ENCODE assay signal across 9 cellular contexts in the genomic region with DNA sequence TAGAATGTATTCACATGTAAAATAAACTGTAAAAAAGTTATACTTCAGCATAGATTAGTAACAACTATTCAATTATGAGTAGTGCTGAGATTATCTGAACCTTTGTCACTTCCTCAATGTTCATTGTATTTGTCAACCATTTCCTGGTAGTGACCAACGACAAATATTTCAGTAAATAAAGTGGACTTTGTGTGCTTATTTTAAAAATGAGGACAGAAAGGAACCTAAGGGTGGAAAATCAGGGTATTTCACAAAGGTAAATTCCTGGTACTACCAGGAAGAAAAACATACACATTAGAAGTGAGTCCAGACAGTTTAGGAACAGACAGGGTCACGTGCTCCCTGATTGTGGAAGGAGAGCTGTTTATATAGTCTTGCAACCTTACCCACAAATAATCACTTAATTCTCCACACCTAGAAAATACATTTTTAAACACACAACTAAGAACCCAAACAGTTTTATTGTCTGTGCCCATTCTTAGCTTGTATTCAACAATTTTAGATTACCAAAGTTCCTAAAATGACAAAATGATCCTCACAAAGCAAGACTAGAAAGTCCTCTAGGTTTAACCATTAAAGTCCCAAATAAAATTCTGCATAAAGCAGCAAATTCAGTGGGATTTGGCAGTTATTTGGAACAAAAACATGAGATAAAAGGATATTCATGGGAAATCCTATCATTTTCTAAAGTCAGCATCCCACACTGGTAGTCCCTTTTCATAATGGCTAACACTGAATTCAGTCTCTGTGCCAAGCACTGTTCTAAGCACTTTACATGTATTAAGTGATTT. TPM values are rescaled to one million over a fixed set of nuclear protein-coding genes. Genes with fewer than 3 reads are reported as not detected.
DNase-seq lines count a peak whose midpoint lies in the region; ATAC-seq, FAIRE-seq and TF ChIP-seq lines count a peak whose summit lies in the region.
"Had no signal": no experiment of that assay in that cellular context is flagged by ENCODE, and none has a peak within 500 bp of the region (broad histone marks: within the 10 kb centered on the region; RNA-seq: fewer than 3 reads in every experiment).

No MANE protein-coding gene starts in this region.

- H3K27me3 Mint-ChIP-seq in activated naive CD4-positive, alpha-beta T cell treated with anti-CD3 and anti-CD28 coated beads, Interleukin-2, amount 50 U/mL, for 24 hours, result no peaks in the 10 kb centered on the region
- H3K27me3 Mint-ChIP-seq in stimulated activated naive CD8-positive, alpha-beta T cell treated with anti-CD3 and anti-CD28 coated beads, Interleukin-15, amount 100 ng/mL, for 72 hours, result no peaks in the 10 kb centered on the region

- TF ChIP-seq POLR2A in prostate gland (IDR thresholded peaks at IDR 0.05), result no peak

- peaks cover 3% of the 10 kb centered on the region for H3K36me3 Mint-ChIP-seq in activated naive CD4-positive, alpha-beta T cell treated with anti-CD3 and anti-CD28 coated beads, Interleukin-2, amount 50 U/mL, for 24 hours

- no peak for TF ChIP-seq CTCF in prostate gland (IDR thresholded peaks at IDR 0.05)

- DNase-seq in activated naive CD4-positive, alpha-beta T cell treated with Interleukin-2 at 50 U/mL for 16 hours, result no peak
- DNase-seq in RKO (ENCODE audit: low spot score) (peak; percentile 7), D341Med (ENCODE audit: low spot score) (no peak), prostate gland (ENCODE audit: low spot score) (no peak)
- no peak for DNase-seq in stimulated activated naive CD8-positive, alpha-beta T cell treated with anti-CD3 and anti-CD28 coated beads, Interleukin-15, amount 100 ng/mL, for 72 hours
- no peak for DNase-seq in stimulated activated CD4-positive, alpha-beta T cell treated with anti-CD3 and anti-CD28 coated beads, Interleukin-4, amount 100 ng/mL, for 4 hours
- DNase-seq: NCI-H2029 had no signal

- H3K27me3 ChIP-seq in prostate gland (replicated peaks; ENCODE audit: insufficient read depth), result no peaks in the 10 kb centered on the region

- peak; percentile 25 for ATAC-seq in stimulated activated naive CD8-positive, alpha-beta T cell treated with anti-CD3 and anti-CD28 coated beads, Interleukin-15, amount 100 ng/mL, for 72 hours

- H3K9me3 Mint-ChIP-seq in activated naive CD4-positive, alpha-beta T cell treated with anti-CD3 and anti-CD28 coated beads, Interleukin-2, amount 50 U/mL, for 24 hours, result no peaks in the 10 kb centered on the region
- no peaks in the 10 kb centered on the region for H3K9me3 Mint-ChIP-seq in stimulated activated naive CD8-positive, alpha-beta T cell treated with anti-CD3 and anti-CD28 coated beads, Interleukin-15, amount 100 ng/mL, for 72 hours

- peak; percentile 71 for FAIRE-seq in islet of Langerhans (lab: Jason Lieb, UNC)

- H3K4me1 Mint-ChIP-seq in activated naive CD4-positive, alpha-beta T cell treated with anti-CD3 and anti-CD28 coated beads, Interleukin-2, amount 50 U/mL, for 24 hours, result peaks cover 91% of the 10 kb centered on the region
- H3K4me1 Mint-ChIP-seq in stimulated activated naive CD8-positive, alpha-beta T cell treated with anti-CD3 and anti-CD28 coated beads, Interleukin-15, amount 100 ng/mL, for 72 hours, result peaks cover 61% of the 10 kb centered on the region

- H3K9me3 ChIP-seq in prostate gland, result no peaks in the 10 kb centered on the region

- no peaks in the 10 kb centered on the region for H3K36me3 ChIP-seq in prostate gland

- peak overlapping the region; percentile 30 for H3K4me3 Mint-ChIP-seq in activated naive CD4-positive, alpha-beta T cell treated with anti-CD3 and anti-CD28 coated beads, Interleukin-2, amount 50 U/mL, for 24 hours
- H3K4me3 Mint-ChIP-seq in stimulated activated naive CD8-positive, alpha-beta T cell treated with anti-CD3 and anti-CD28 coated beads, Interleukin-15, amount 100 ng/mL, for 72 hours, result peak overlapping the region in 1 of 2 donors; percentile 45

- peak overlapping the region; percentile 84 for H3K27ac Mint-ChIP-seq in activated naive CD4-positive, alpha-beta T cell treated with anti-CD3 and anti-CD28 coated beads, Interleukin-2, amount 50 U/mL, for 24 hours
- H3K27ac Mint-ChIP-seq in stimulated activated naive CD8-positive, alpha-beta T cell treated with anti-CD3 and anti-CD28 coated beads, Interleukin-15, amount 100 ng/mL, for 72 hours, result no peak overlapping the region

- no peak overlapping the region for H3K27ac ChIP-seq in prostate gland

- WGBS in prostate gland, result 60% methylated on average over 2 of the region's 2 CpGs

- peaks cover 9% of the 10 kb centered on the region for H3K4me1 ChIP-seq in prostate gland (replicated peaks)

- no peak overlapping the region for H3K4me3 ChIP-seq in prostate gland

- intact Hi-C loops in prostate gland (cut with DNase I), result no loop called here

RNA-seq across cellular contexts. Expression of gene PELI1, which starts 28.2 kb away (rescaled TPM):
- total RNA-seq in prostate gland, result 10 to 100 TPM; 16.9 to 32.9 TPM
